1 cellular context compared by ENCODE assay signal in genomic region chr2:60880988-60881932, GRCh38.
TF ChIP-seq lines count a peak whose summit lies in the region.

Gene REL (plus strand): TSS chr2:60881574. CDS start chr2:60881841, 267 bp downstream.

TF ChIP-seq in HepG2, 621 proteins besides CTCF, POLR2A, EP300 and RAD21 (continued from another document and continues in another):
- no peak for TF ChIP-seq ZBTB26 (CRISPR knock-in tag; IDR thresholded peaks at IDR 0.05; ENCODE audit: borderline replicate concordance)
- peak; percentile 71; the same call in 1 of the 2 replicates for TF ChIP-seq BRD4 (CRISPR knock-in tag; IDR thresholded peaks at IDR 0.05)
- peak; percentile 33; the same call in 1 of the 2 replicates for TF ChIP-seq HNF4G (IDR thresholded peaks at IDR 0.05; ENCODE audit: borderline replicate concordance, low read depth, low read length)
- TF ChIP-seq HNF4G (CRISPR knock-in tag; IDR thresholded peaks at IDR 0.05; ENCODE audit: borderline replicate concordance, low read depth): no peak; the same call in 1 of the 2 replicates
- peak; percentile 22; the same call in 1 of the 2 replicates for TF ChIP-seq ARID3A (IDR thresholded peaks at IDR 0.05; ENCODE audit: low read depth, low read length)
- peak; percentile 53 for TF ChIP-seq AGO2 (optimal IDR thresholded peaks at IDR 0.05; ENCODE audit: low read depth, low read length)
- TF ChIP-seq NFE2 (CRISPR knock-in tag; IDR thresholded peaks at IDR 0.05): no peak
- TF ChIP-seq ZNF468 (CRISPR knock-in tag; IDR thresholded peaks at IDR 0.05): peak; percentile 37; the same call in 1 of the 2 replicates
- no peak for TF ChIP-seq ZNF496 (CRISPR knock-in tag; IDR thresholded peaks at IDR 0.05; ENCODE audit: insufficient replicate concordance)
- peak; percentile 15; the same call in 1 of the 2 replicates for TF ChIP-seq THAP7 (CRISPR knock-in tag; IDR thresholded peaks at IDR 0.05)
- peak; percentile 36; the same call in 1 of the 2 replicates for TF ChIP-seq PITX1 (CRISPR knock-in tag; IDR thresholded peaks at IDR 0.05)
- TF ChIP-seq CBX5 (CRISPR knock-in tag; IDR thresholded peaks at IDR 0.05; ENCODE audit: borderline replicate concordance): 0 out of 2 replicates have a peak, but pooled peaks have one; percentile 72
- TF ChIP-seq TAF15 (IDR thresholded peaks at IDR 0.05; ENCODE audit: low read depth, low read length, poor library complexity, severe bottlenecking): peak; percentile 68
- TF ChIP-seq ZNF564 (CRISPR knock-in tag; IDR thresholded peaks at IDR 0.05): peak; percentile 73; the same call in 1 of the 2 replicates
- TF ChIP-seq STAG1 (CRISPR knock-in tag; IDR thresholded peaks at IDR 0.05): peak; percentile 10
- TF ChIP-seq THAP9 (CRISPR knock-in tag; IDR thresholded peaks at IDR 0.05; ENCODE audit: borderline replicate concordance): peak; percentile 41; the same call in 1 of the 2 replicates
- peak; percentile 75 for TF ChIP-seq KAT8 (CRISPR knock-in tag; IDR thresholded peaks at IDR 0.05)
- TF ChIP-seq RFX5 (IDR thresholded peaks at IDR 0.05; ENCODE audit: low read depth, low read length): peak; percentile 57; the same call in 1 of the 2 replicates
- TF ChIP-seq ZUFSP (CRISPR knock-in tag; IDR thresholded peaks at IDR 0.05; ENCODE audit: borderline replicate concordance): no peak
- no peak for TF ChIP-seq ZNF737 (CRISPR knock-in tag; IDR thresholded peaks at IDR 0.05; ENCODE audit: borderline replicate concordance)
- peak; percentile 35; the same call in 1 of the 2 replicates for TF ChIP-seq GATAD2A (CRISPR knock-in tag; IDR thresholded peaks at IDR 0.05)
- TF ChIP-seq ZNF549 (CRISPR knock-in tag; IDR thresholded peaks at IDR 0.05): no peak
- no peak for TF ChIP-seq TEAD2 (CRISPR knock-in tag; IDR thresholded peaks at IDR 0.05)
- no peak for TF ChIP-seq ZNF207 (IDR thresholded peaks at IDR 0.05; ENCODE audit: borderline replicate concordance)
- TF ChIP-seq ZNF567 (CRISPR knock-in tag; IDR thresholded peaks at IDR 0.05; ENCODE audit: borderline replicate concordance): 0 out of 2 replicates have a peak, but pooled peaks have one; percentile 14
- peak; percentile 56 for TF ChIP-seq HDAC2 (CRISPR knock-in tag; IDR thresholded peaks at IDR 0.05)
- TF ChIP-seq ZNF383 (CRISPR knock-in tag; IDR thresholded peaks at IDR 0.05; ENCODE audit: borderline replicate concordance): 0 out of 2 replicates have a peak, but pooled peaks have one; percentile 56
- peak; percentile 88 for TF ChIP-seq ZFP82 (CRISPR knock-in tag; IDR thresholded peaks at IDR 0.05; ENCODE audit: borderline replicate concordance)
- TF ChIP-seq STAT5B (CRISPR knock-in tag; IDR thresholded peaks at IDR 0.05): peak; percentile 38; the same call in 1 of the 2 replicates
- TF ChIP-seq RBAK (CRISPR knock-in tag; IDR thresholded peaks at IDR 0.05): no peak
- peak; percentile 70 for TF ChIP-seq ZBTB43 (CRISPR knock-in tag; conservative IDR thresholded peaks at IDR 0.05)
- TF ChIP-seq ZNF597 (CRISPR knock-in tag; IDR thresholded peaks at IDR 0.05): no peak; the same call in 1 of the 2 replicates
- TF ChIP-seq RNF219 (CRISPR knock-in tag; IDR thresholded peaks at IDR 0.05): no peak
- TF ChIP-seq MYC (CRISPR knock-in tag; IDR thresholded peaks at IDR 0.05; ENCODE audit: borderline replicate concordance): peak; percentile 75; the same call in 1 of the 2 replicates
- TF ChIP-seq ZNF512B (CRISPR knock-in tag; IDR thresholded peaks at IDR 0.05; ENCODE audit: borderline replicate concordance): peak; percentile 39
- TF ChIP-seq ARNT (IDR thresholded peaks at IDR 0.05): no peak
- peak; percentile 66; the same call in 1 of the 2 replicates for TF ChIP-seq ZNF709 (CRISPR knock-in tag; IDR thresholded peaks at IDR 0.05)
- peak; percentile 61; the same call in 1 of the 2 replicates for TF ChIP-seq REPIN1 (CRISPR knock-in tag; IDR thresholded peaks at IDR 0.05; ENCODE audit: borderline replicate concordance, low read depth)
- peak; percentile 76; the same call in 1 of the 2 replicates for TF ChIP-seq ZSCAN21 (CRISPR knock-in tag; IDR thresholded peaks at IDR 0.05; ENCODE audit: borderline replicate concordance)
- peak; percentile 82 for TF ChIP-seq ZNF501 (CRISPR knock-in tag; IDR thresholded peaks at IDR 0.05)
- peak; percentile 91 for TF ChIP-seq SAP130 (CRISPR knock-in tag; IDR thresholded peaks at IDR 0.05; ENCODE audit: low read depth)
- no peak for TF ChIP-seq RFX3 (CRISPR knock-in tag; IDR thresholded peaks at IDR 0.05)
- peak; percentile 89 for TF ChIP-seq TRAFD1 (CRISPR knock-in tag; IDR thresholded peaks at IDR 0.05; ENCODE audit: borderline replicate concordance)
- peak; percentile 64; the same call in 1 of the 2 replicates for TF ChIP-seq KLF6 (CRISPR knock-in tag; IDR thresholded peaks at IDR 0.05)
- TF ChIP-seq BRCA1 (CRISPR knock-in tag; IDR thresholded peaks at IDR 0.05): peak; percentile 18
- no peak for TF ChIP-seq ZNF703 (CRISPR knock-in tag; IDR thresholded peaks at IDR 0.05; ENCODE audit: borderline replicate concordance)
- TF ChIP-seq SP4 (CRISPR knock-in tag; IDR thresholded peaks at IDR 0.05): peak; percentile 82; the same call in 1 of the 2 replicates
